ENCODE assay signal across 9 cellular contexts in genomic region chr6:137043710-137044365, GRCh38. TPM values are rescaled to one million over a fixed set of nuclear protein-coding genes. Genes with fewer than 3 reads are reported as not detected.
A peak's percentile ranks its signal among the peaks of the same experiment; 100 is the strongest.
DNase-seq lines count a peak whose midpoint lies in the region; ATAC-seq and TF ChIP-seq lines count a peak whose summit lies in the region.
"Had no signal": no experiment of that assay in that cellular context is flagged by ENCODE, and none has a peak within 500 bp of the region (broad histone marks: within the 10 kb centered on the region; RNA-seq: fewer than 3 reads in every experiment).

No MANE protein-coding gene starts in this region.

- H3K4me1 ChIP-seq in heart right ventricle, result peaks cover 0 to 8% (median 0%) of the 10 kb centered on the region in 9 donors
- no peaks in the 10 kb centered on the region for H3K4me1 ChIP-seq in parathyroid adenoma

- TF ChIP-seq CTCF in heart right ventricle (IDR thresholded peaks at IDR 0.05), result no peak
- no peak for TF ChIP-seq CTCF in parathyroid adenoma (IDR thresholded peaks at IDR 0.05)

- H3K4me3 ChIP-seq in heart right ventricle, result peak overlapping the region; percentile 40 to 90 (median 71)
- H3K4me3 ChIP-seq in parathyroid adenoma (ENCODE audit: low read depth, low read length), result peak overlapping the region; percentile 79

- no peak overlapping the region for H3K27ac Mint-ChIP-seq in activated naive CD4-positive, alpha-beta T cell treated with anti-CD3 and anti-CD28 coated beads, Interleukin-2, amount 50 U/mL, for 72 hours

- H3K27ac ChIP-seq in heart right ventricle, result peak overlapping the region in 4 of 10 donors; percentile 0 to 51 (median 22)
- peak overlapping the region; percentile 67 for H3K27ac ChIP-seq in parathyroid adenoma

- peaks cover 0 to 98% (median 28%) of the 10 kb centered on the region in 7 donors for H3K27me3 ChIP-seq in heart right ventricle
- H3K27me3 ChIP-seq in parathyroid adenoma (ENCODE audit: control insufficient read depth, insufficient read depth, low read length), result no peaks in the 10 kb centered on the region

- DNase-seq in EH (ENCODE audit: low read depth) (peak; percentile 47), heart right ventricle (no peak), NCI-H510A (lab: John Stamatoyannopoulos, UW) (no peak), hippocampal formation (lab: John Stamatoyannopoulos, UW) (no peak)
- DNase-seq in activated naive CD4-positive, alpha-beta T cell treated with anti-CD3 and anti-CD28 coated beads, Interleukin-2, amount 50 U/mL, for 72 hours (ENCODE audit: low spot score in 2 of 2), result peak in 1 of 2 donors; percentile 10

- peak overlapping the region; percentile 95 for H2AFZ ChIP-seq in parathyroid adenoma

- H3K9ac ChIP-seq in parathyroid adenoma, result no peak overlapping the region

- peak overlapping the region; percentile 60 for H3K4me2 ChIP-seq in parathyroid adenoma (ENCODE audit: low read length)

- 6 to 8% methylated on average over 42 of the region's 42 CpGs for WGBS in heart right ventricle, 2 donors

- peaks cover 0 to 10% (median 0%) of the 10 kb centered on the region in 11 donors for H3K9me3 ChIP-seq in heart right ventricle
- H3K9me3 ChIP-seq in parathyroid adenoma (ENCODE audit: control insufficient read depth, low read length), result no peaks in the 10 kb centered on the region

- no peaks in the 10 kb centered on the region for H3K79me2 ChIP-seq in parathyroid adenoma

- H3K36me3 ChIP-seq in heart right ventricle (no peaks in the 10 kb centered on the region), parathyroid adenoma (ENCODE audit: control insufficient read depth, insufficient read depth, low read length) (no peaks in the 10 kb centered on the region)

- ATAC-seq in HG02798 (IDR thresholded peaks at IDR 0.05; ENCODE audit: poor library complexity, unreplicated experiment), result peak; percentile 29
- ATAC-seq in activated naive CD4-positive, alpha-beta T cell treated with anti-CD3 and anti-CD28 coated beads, Interleukin-2, amount 50 U/mL, for 72 hours, result peak; percentile 24 to 53
- peak; percentile 45 to 76 (median 70) for ATAC-seq in heart right ventricle
- ATAC-seq in HG03520 (IDR thresholded peaks at IDR 0.05; ENCODE audit: unreplicated experiment), result no peak

- no peaks in the 10 kb centered on the region for H3K9me3 Mint-ChIP-seq in activated naive CD4-positive, alpha-beta T cell treated with anti-CD3 and anti-CD28 coated beads, Interleukin-2, amount 50 U/mL, for 72 hours

- H3K36me3 Mint-ChIP-seq in activated naive CD4-positive, alpha-beta T cell treated with anti-CD3 and anti-CD28 coated beads, Interleukin-2, amount 50 U/mL, for 72 hours, result peaks cover 0 to 4% of the 10 kb centered on the region in 2 donors

- intact Hi-C loops in heart right ventricle (cut with DNase I), result no loop called here

RNA-seq across cellular contexts. Expression of gene IL20RA, which starts 0.9 kb away (rescaled TPM):
- not detected for total RNA-seq in activated naive CD4-positive, alpha-beta T cell treated with anti-CD3 and anti-CD28 coated beads, Interleukin-2, amount 50 U/mL, for 72 hours
- total RNA-seq in heart right ventricle, result 10 to 100 TPM in 1 of 10 donors, 1 to 10 TPM in 8, under 1 TPM in 1; 0.42 to 15.4 (median 2.2) TPM
- polyA plus RNA-seq in heart right ventricle, result 1 to 10 TPM in 1 of 2 donors, under 1 TPM in 1; 0.28 to 1.8 TPM
- total RNA-seq: activated CD8-positive, alpha-beta memory T cell treated with anti-CD3 and anti-CD28 coated beads for 36 hours had no signal
